ENCODE assay signal across 9 cellular contexts in the genomic region with DNA sequence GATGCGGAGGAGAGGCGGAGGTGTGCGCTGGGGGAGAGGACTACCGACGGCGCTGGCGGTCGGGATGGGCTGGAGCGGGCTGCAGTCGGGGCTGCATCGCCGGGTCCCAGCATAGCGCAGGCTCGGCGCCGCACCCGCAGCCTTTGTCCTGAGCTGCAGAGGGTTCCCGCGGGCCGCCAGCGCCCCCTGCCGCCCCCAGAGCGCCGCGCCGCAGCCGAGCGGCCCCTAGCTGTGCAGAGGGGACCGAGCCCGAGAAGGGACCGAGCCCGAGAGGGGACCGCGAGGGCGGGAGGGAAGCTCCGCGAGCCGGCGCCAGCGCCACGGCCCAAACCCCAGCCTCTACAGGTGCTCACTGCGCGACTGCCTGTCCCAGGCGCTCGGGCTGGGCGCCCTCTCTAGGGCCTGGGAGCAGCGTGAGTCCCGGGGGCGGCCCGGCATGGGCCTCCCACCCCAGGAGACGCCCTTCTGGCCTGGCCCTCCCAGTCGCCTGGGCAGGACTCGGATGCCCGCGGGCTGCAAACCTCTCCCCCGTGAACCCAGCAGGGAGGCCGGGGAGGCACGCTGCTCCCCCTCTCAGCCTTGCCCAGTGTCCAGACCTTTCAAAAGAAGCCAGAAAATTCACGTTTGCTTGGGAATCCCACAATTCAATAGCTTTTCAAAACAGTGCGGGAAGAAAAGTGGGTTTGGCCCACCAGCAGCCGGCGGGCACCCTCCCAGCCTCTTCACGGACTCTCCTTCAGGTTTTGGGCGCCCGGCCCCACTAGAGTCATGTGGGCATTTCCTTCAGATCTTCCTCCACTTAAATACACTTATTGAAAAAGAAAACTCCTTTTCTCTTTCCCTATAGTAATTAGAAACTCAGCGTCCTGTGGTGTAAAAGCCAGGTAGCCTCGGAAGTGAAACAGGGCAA.
DNase-seq lines count a peak whose midpoint lies in the region; ATAC-seq and TF ChIP-seq lines count a peak whose summit lies in the region.
"Had no signal": no experiment of that assay in that cellular context is flagged by ENCODE, and none has a peak within 500 bp of the region (broad histone marks: within the 10 kb centered on the region; RNA-seq: fewer than 3 reads in every experiment).

No MANE protein-coding gene starts in this region.

- H3K4me1 ChIP-seq in mesendoderm (ENCODE audit: control insufficient read depth, low read depth, low read length): no peaks in the 10 kb centered on the region

- no peaks in the 10 kb centered on the region for H3K79me2 ChIP-seq in mesendoderm (ENCODE audit: control insufficient read depth, insufficient read depth, low read length)

- H3K56ac ChIP-seq in mesendoderm (ENCODE audit: low read length): peak overlapping the region; percentile 64

- no peaks in the 10 kb centered on the region for H3K79me1 ChIP-seq in mesendoderm (ENCODE audit: low read length)

- H3K9ac ChIP-seq in mesendoderm (ENCODE audit: low read length): peak overlapping the region; percentile 38

- H3K18ac ChIP-seq in mesendoderm (ENCODE audit: low read length): no peak overlapping the region

- no peak overlapping the region for H3K4ac ChIP-seq in mesendoderm (ENCODE audit: low read depth, low read length)

- peaks cover 62% of the 10 kb centered on the region for H3K27me3 Mint-ChIP-seq in activated CD4-positive, alpha-beta memory T cell treated with anti-CD3 and anti-CD28 coated beads for 36 hours

- no peaks in the 10 kb centered on the region for H3K9me3 Mint-ChIP-seq in activated CD4-positive, alpha-beta memory T cell treated with anti-CD3 and anti-CD28 coated beads for 36 hours
- H3K9me3 Mint-ChIP-seq: stimulated activated naive CD8-positive, alpha-beta T cell treated with anti-CD3 and anti-CD28 coated beads, Interleukin-15, Interleukin-2, amounts not matched to agents 100 ng/mL and 50 ng/mL, for 24 hours had no signal

- H3K36me3 Mint-ChIP-seq in activated CD4-positive, alpha-beta memory T cell treated with anti-CD3 and anti-CD28 coated beads for 36 hours: no peaks in the 10 kb centered on the region

- H3K4me2 ChIP-seq in mesendoderm (ENCODE audit: low read length): peak overlapping the region; percentile 58

- no peak overlapping the region for H2AK5ac ChIP-seq in mesendoderm (ENCODE audit: low read length)

- intact Hi-C loops in activated CD4-positive, alpha-beta memory T cell treated with anti-CD3 and anti-CD28 coated beads for 36 hours (cut with micrococcal nuclease): loop anchor here (1.0 to 5.0 kb wide), 4 partner anchors 27 to 776 kb away; partner anchors contain the start of gene PLXNA1

- TF ChIP-seq CTCF in 22Rv1 (IDR thresholded peaks at IDR 0.05): peak; percentile 97
- TF ChIP-seq CTCF in GM12872 (IDR thresholded peaks at IDR 0.05; ENCODE audit: insufficient read depth, low read depth, low read length): peak; percentile 70
- TF ChIP-seq CTCF in epithelial cell of esophagus (IDR thresholded peaks at IDR 0.05; ENCODE audit: insufficient read depth, low read depth, low read length, missing control alignments): peak; percentile 31

- H2BK5ac ChIP-seq in mesendoderm (ENCODE audit: low read length): no peak overlapping the region

- H3K27ac ChIP-seq in 22Rv1 (no peak overlapping the region), mesendoderm (ENCODE audit: low read depth, low read length) (no peak overlapping the region)

- no peak overlapping the region for H4K8ac ChIP-seq in mesendoderm (ENCODE audit: low read depth, low read length)

- peaks cover 7% of the 10 kb centered on the region for H3K27me3 ChIP-seq in mesendoderm (ENCODE audit: insufficient read depth, low read length, poor library complexity)

- POLR2A ChIA-PET in activated CD4-positive, alpha-beta memory T cell treated with anti-CD3 and anti-CD28 coated beads for 36 hours (lab: Charles Lee): no interaction called here

- no peak overlapping the region for H4K5ac ChIP-seq in mesendoderm (ENCODE audit: low read length)

- no peak overlapping the region for H3K23ac ChIP-seq in mesendoderm (ENCODE audit: low read length)

- peak; percentile 67 for ATAC-seq in HG03097 (IDR thresholded peaks at IDR 0.05; ENCODE audit: low FRiP score, unreplicated experiment)

- H3K4me1 Mint-ChIP-seq in activated CD4-positive, alpha-beta memory T cell treated with anti-CD3 and anti-CD28 coated beads for 36 hours (ENCODE audit: low read depth): peaks cover 16% of the 10 kb centered on the region

- CTCF ChIA-PET in activated CD4-positive, alpha-beta memory T cell treated with anti-CD3 and anti-CD28 coated beads for 36 hours (lab: Charles Lee): interaction anchor here (0.6 to 1.5 kb wide), 25 partner anchors 8 to 933 kb away, joined by 3 to 11 read pairs (median 4); partner anchors contain the start of gene PLXNA1

- no peak overlapping the region for H2BK15ac ChIP-seq in mesendoderm (replicated peaks; ENCODE audit: low read depth)

- no peaks in the 10 kb centered on the region for H3K36me3 ChIP-seq in mesendoderm (ENCODE audit: control insufficient read depth, insufficient read depth, low read length)

- no peak overlapping the region for H2BK120ac ChIP-seq in mesendoderm (ENCODE audit: low read depth, low read length)

- DNase-seq in NCI-H2227 treated with DMSO at 0.1 percent for 48 hours (lab: John Stamatoyannopoulos, UW): peak; percentile 41
- peak; percentile 75 for DNase-seq in activated CD4-positive, alpha-beta memory T cell treated with anti-CD3 and anti-CD28 coated beads for 36 hours
- DNase-seq in epithelial cell of esophagus (ENCODE audit: low read depth): peak; percentile 57
- DNase-seq in mesendoderm: peak; percentile 92
- DNase-seq in stimulated activated CD8-positive, alpha-beta memory T cell treated with anti-CD3 and anti-CD28 coated beads, Interleukin-7, amount 100 ng/mL, for 24 hours (ENCODE audit: low read depth): peak; percentile 46

- H3K27ac Mint-ChIP-seq in activated CD4-positive, alpha-beta memory T cell treated with anti-CD3 and anti-CD28 coated beads for 36 hours: no peak overlapping the region
- H3K27ac Mint-ChIP-seq: stimulated activated naive CD8-positive, alpha-beta T cell treated with anti-CD3 and anti-CD28 coated beads, Interleukin-15, Interleukin-2, amounts not matched to agents 100 ng/mL and 50 ng/mL, for 24 hours had no signal

- H3K4me3 ChIP-seq in epithelial cell of esophagus (ENCODE audit: low read length) (peak overlapping the region; percentile 27), mesendoderm (ENCODE audit: low read length) (peak overlapping the region; percentile 9)

- WGBS in mesendoderm (ENCODE audit: extremely low coverage, insufficient coverage, low lambda C conversion rate): no CpG with 5 or more reads among the region's 67 CpGs

- no peak overlapping the region for H3K4me3 Mint-ChIP-seq in activated CD4-positive, alpha-beta memory T cell treated with anti-CD3 and anti-CD28 coated beads for 36 hours
- H3K4me3 Mint-ChIP-seq: stimulated activated naive CD8-positive, alpha-beta T cell treated with anti-CD3 and anti-CD28 coated beads, Interleukin-15, Interleukin-2, amounts not matched to agents 100 ng/mL and 50 ng/mL, for 24 hours had no signal

Comparison
In these comparisons a context has a peak if more than half of its experiments do, and no peak if none do; other contexts are left out.
1. CTCF ChIP-seq: peak in every context shown above with its lines; median percentile 97 in 22Rv1; 70 in GM12872; 31 in epithelial cell of esophagus.
2. DNase-seq: peak in every context shown above with its lines; median percentile 92 in mesendoderm; 75 in activated CD4-positive, alpha-beta memory T cell treated with anti-CD3 and anti-CD28 coated beads for 36 hours; 57 in epithelial cell of esophagus; 46 in stimulated activated CD8-positive, alpha-beta memory T cell treated with anti-CD3 and anti-CD28 coated beads, Interleukin-7, amount 100 ng/mL, for 24 hours; 41 in NCI-H2227 treated with DMSO at 0.1 percent for 48 hours.